In the genomic region with DNA sequence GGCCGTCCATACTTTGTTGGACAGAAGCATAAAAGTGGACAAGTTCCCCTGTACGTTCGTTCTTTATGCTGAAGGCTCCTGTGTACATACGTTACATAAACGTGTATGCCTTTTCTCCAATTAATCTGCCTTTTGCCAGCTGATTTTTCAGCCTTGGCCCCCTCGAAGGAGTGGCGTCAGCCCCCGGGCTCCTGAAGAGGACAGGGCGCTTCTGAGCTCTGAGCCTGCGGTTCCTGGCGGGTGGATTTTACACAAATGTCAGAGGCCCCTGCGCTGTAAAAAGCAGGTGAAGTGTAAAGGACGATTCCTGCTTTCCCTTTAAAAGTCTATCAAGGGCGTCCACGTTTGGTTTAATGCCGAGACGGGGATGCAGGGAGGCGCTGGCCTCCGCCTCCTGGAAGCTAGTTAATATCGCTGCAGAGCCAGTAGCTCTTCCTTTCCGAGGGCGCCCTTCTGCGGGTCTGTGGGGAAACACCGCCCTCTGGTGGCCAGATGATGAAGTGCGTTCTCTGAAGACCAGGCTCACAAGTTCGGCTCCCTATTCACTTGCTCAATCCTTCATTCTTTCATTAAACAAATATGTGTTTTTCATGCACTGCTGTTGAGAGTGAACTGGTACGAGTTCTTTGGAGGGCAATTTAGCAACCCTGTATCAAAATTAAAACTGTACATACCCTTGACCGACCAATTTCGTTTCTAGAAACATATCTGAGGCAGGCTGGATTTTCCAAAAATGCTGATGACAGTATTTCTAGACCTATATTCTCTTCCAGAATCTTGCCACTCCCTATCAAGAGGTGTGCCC, we compare ENCODE assay signal across 7 cellular contexts.
DNase-seq lines count a peak whose midpoint lies in the region; ATAC-seq and TF ChIP-seq lines count a peak whose summit lies in the region.

No MANE protein-coding gene starts in this region.

- no peak overlapping the region for H2BK20ac ChIP-seq in IMR-90 (ENCODE audit: low read depth, low read length)

- H3K36me3 Mint-ChIP-seq in activated T-cell treated with anti-CD3 and anti-CD28 coated beads, Interleukin-2, amount 50 U/mL, for 4 hours (ENCODE audit: insufficient read depth) = no peaks in the 10 kb centered on the region
- no peaks in the 10 kb centered on the region for H3K36me3 Mint-ChIP-seq in neural crest cell (ENCODE audit: low read depth)

- dilution Hi-C loops in IMR-90 (cut with HindIII; ENCODE audit: low sequenced_read_pairs, unreplicated experiment) = no loop called here

- CTCF ChIA-PET in IMR-90 (lab: Yijun Ruan, JAX) = interaction anchor here (0.6 to 2.5 kb wide), 32 partner anchors 8 to 1368 kb away, joined by 3 to 27 read pairs (median 3); no protein-coding TSS in a partner anchor
- CTCF ChIA-PET in PC-9 (lab: Charles Lee) = interaction anchor here (0.8 to 1.9 kb wide), 3 partner anchors 12 to 1124 kb away, joined by 4 to 33 read pairs (median 5); no protein-coding TSS in a partner anchor

- H3K9me3 ChIP-seq in IMR-90 (ENCODE audit: control insufficient read depth, insufficient read depth, low read length) = no peaks in the 10 kb centered on the region
- no peaks in the 10 kb centered on the region for H3K9me3 ChIP-seq in PC-9 (ENCODE audit: insufficient read depth, low read depth)

- TF ChIP-seq RAD21 in IMR-90 (IDR thresholded peaks at IDR 0.05; ENCODE audit: low read length) = peak; percentile 100

- H3K79me2 ChIP-seq in PC-9 (ENCODE audit: low read depth) = no peaks in the 10 kb centered on the region

- no peak overlapping the region for H4K91ac ChIP-seq in IMR-90 (ENCODE audit: insufficient read depth, low read depth, low read length)

- H3K36me3 ChIP-seq in IMR-90 (ENCODE audit: control insufficient read depth, insufficient read depth, low read length) = no peaks in the 10 kb centered on the region; the same call in 1 of the 2 replicates
- no peaks in the 10 kb centered on the region for H3K36me3 ChIP-seq in PC-9 (ENCODE audit: low read depth)

- intact Hi-C loops in IMR-90 (cut with micrococcal nuclease) (loop anchor here (1.0 to 10.0 kb wide), 8 partner anchors 42 to 624 kb away; partner anchors contain the start of genes CDK8 and WASF3), PC-9 (cut with micrococcal nuclease; ENCODE audit: unreplicated experiment) (loop anchor here (1.0 to 5.0 kb wide), 3 partner anchors 201 to 1124 kb away; no protein-coding TSS in a partner anchor)

- TF ChIP-seq POLR2A in IMR-90 (IDR thresholded peaks at IDR 0.05; ENCODE audit: low read depth, low read length) = peak; percentile 61

- no peaks in the 10 kb centered on the region for H3K9me3 Mint-ChIP-seq in activated T-cell treated with anti-CD3 and anti-CD28 coated beads, Interleukin-2, amount 50 U/mL, for 4 hours
- H3K9me3 Mint-ChIP-seq in neural crest cell = no peaks in the 10 kb centered on the region

- H3K56ac ChIP-seq in IMR-90 (ENCODE audit: extremely low read depth, insufficient read depth, low read length) = no peak overlapping the region

- H3K27me3 ChIP-seq in IMR-90 (ENCODE audit: control insufficient read depth, insufficient read depth, low read length) = no peaks in the 10 kb centered on the region
- peaks cover 16% of the 10 kb centered on the region for H3K27me3 ChIP-seq in PC-9 (ENCODE audit: insufficient read depth, low read depth)

- no peak overlapping the region for H4K5ac ChIP-seq in IMR-90 (ENCODE audit: low read depth, low read length)

- no peak overlapping the region for H3K14ac ChIP-seq in IMR-90 (replicated peaks; ENCODE audit: low read depth, low read length)

- H3K4me1 Mint-ChIP-seq in activated T-cell treated with anti-CD3 and anti-CD28 coated beads, Interleukin-2, amount 50 U/mL, for 4 hours (ENCODE audit: low read depth) = peaks cover 4% of the 10 kb centered on the region
- H3K4me1 Mint-ChIP-seq in neural crest cell = peaks cover 13% of the 10 kb centered on the region

- no peaks in the 10 kb centered on the region for H3K9me1 ChIP-seq in IMR-90 (ENCODE audit: insufficient read depth, low read length)

- DNase-seq in IMR-90 (peak; percentile 81), PC-9 (peak; percentile 65 to 66), fibroblast of mammary gland (ENCODE audit: low read depth) (peak; percentile 81), neural crest cell (ENCODE audit: low read depth, low spot score) (peak; percentile 88)
- peak; percentile 76 for DNase-seq in activated T-cell treated with anti-CD3 and anti-CD28 coated beads, Interleukin-2, amount 50 U/mL, for 4 hours
- DNase-seq in stimulated activated naive CD8-positive, alpha-beta T cell treated with anti-CD3 and anti-CD28 coated beads, Interleukin-15, Interleukin-2, amounts not matched to agents 100 U/mL and 50 U/mL, for 24 hours = peak; percentile 78

- H3K9ac ChIP-seq in IMR-90 (ENCODE audit: low read depth, low read length) = no peak overlapping the region

- no peak overlapping the region for H2BK120ac ChIP-seq in IMR-90 (ENCODE audit: low read depth, low read length)

- H3K4me1 ChIP-seq in IMR-90 (ENCODE audit: control insufficient read depth, insufficient read depth, low read length) (no peaks in the 10 kb centered on the region), PC-9 (replicated peaks; ENCODE audit: insufficient read depth) (no peaks in the 10 kb centered on the region)

- H3K18ac ChIP-seq in IMR-90 (ENCODE audit: low read depth, low read length) = no peak overlapping the region

- no peak overlapping the region for H3K4ac ChIP-seq in IMR-90 (ENCODE audit: low read depth, low read length)

- in situ Hi-C loops in IMR-90 (cut with MboI; ENCODE audit: low sequenced_read_pairs) = no loop called here

- no peak overlapping the region for H2BK5ac ChIP-seq in IMR-90 (ENCODE audit: low read depth, low read length, poor library complexity, severe bottlenecking)

- no peak overlapping the region for H3K27ac ChIP-seq in IMR-90 (ENCODE audit: insufficient read depth, low read length)
- H3K27ac ChIP-seq in PC-9 = no peak overlapping the region

- no peaks in the 10 kb centered on the region for H3K79me1 ChIP-seq in IMR-90 (ENCODE audit: low read depth in 1 of 2, low read length in 2 of 2)

- 20% methylated on average over 5 of the region's 29 CpGs; no CpG with 5 or more reads in 1 of the 2 experiments for WGBS in IMR-90 (ENCODE audit: extremely low coverage in 2 of 2, insufficient read length in 1 of 2), 2 experiments

- no peak overlapping the region; a peak in 1 of 4 replicates for H4K8ac ChIP-seq in IMR-90 (ENCODE audit: low read depth in 2 of 2, low read length in 2 of 2)

- H3K27ac Mint-ChIP-seq in neural crest cell (ENCODE audit: unreplicated experiment) = no peak overlapping the region

- H3K4me3 ChIP-seq in IMR-90 (ENCODE audit: insufficient read depth, low read depth, low read length) (no peak overlapping the region), PC-9 (no peak overlapping the region), fibroblast of mammary gland (ENCODE audit: control insufficient read depth, low read depth, low read length) (peak overlapping the region; percentile 38)

- no peak overlapping the region for H3K4me3 Mint-ChIP-seq in activated T-cell treated with anti-CD3 and anti-CD28 coated beads, Interleukin-2, amount 50 U/mL, for 4 hours
- H3K4me3 Mint-ChIP-seq in neural crest cell = peak overlapping the region; percentile 58

- H2AFZ ChIP-seq in IMR-90 (replicated peaks; ENCODE audit: low read length, poor library complexity) (peak overlapping the region; percentile 86), PC-9 (no peak overlapping the region)

- no peak overlapping the region for H2AK9ac ChIP-seq in IMR-90 (replicated peaks; ENCODE audit: low read depth, low read length, poor library complexity)

- TF ChIP-seq CTCF in GM12874 (IDR thresholded peaks at IDR 0.05; ENCODE audit: insufficient read depth, low read depth, low read length) = peak; percentile 91
- peak; percentile 98 for TF ChIP-seq CTCF in IMR-90 (conservative IDR thresholded peaks at IDR 0.05; ENCODE audit: low read depth, low read length)
- TF ChIP-seq CTCF in PC-9 (conservative IDR thresholded peaks at IDR 0.05) = peak; percentile 97
- peak; percentile 85 for TF ChIP-seq CTCF in fibroblast of mammary gland (conservative IDR thresholded peaks at IDR 0.05; ENCODE audit: control insufficient read depth, insufficient read depth, low read depth, low read length)
- peak; percentile 98 for TF ChIP-seq CTCF in neural crest cell (conservative IDR thresholded peaks at IDR 0.05)

- no peak overlapping the region for H2AK5ac ChIP-seq in IMR-90 (ENCODE audit: low read depth, low read length)

- POLR2A ChIA-PET in IMR-90 (lab: Charles Lee; ENCODE audit: unreplicated experiment) (interaction anchor here (0.6 kb wide), 1 partner anchor 196 kb away, joined by 3 read pairs; no protein-coding TSS in a partner anchor), PC-9 (lab: Charles Lee; ENCODE audit: unreplicated experiment) (no interaction called here)

- H3K27me3 Mint-ChIP-seq in activated T-cell treated with anti-CD3 and anti-CD28 coated beads, Interleukin-2, amount 50 U/mL, for 4 hours (ENCODE audit: low read depth) = peaks cover 12% of the 10 kb centered on the region
- H3K27me3 Mint-ChIP-seq in neural crest cell (ENCODE audit: low read depth) = no peaks in the 10 kb centered on the region

- ATAC-seq in IMR-90 (ENCODE audit: low read depth) = peak; percentile 97
- ATAC-seq in activated T-cell treated with anti-CD3 and anti-CD28 coated beads, Interleukin-2, amount 50 U/mL, for 4 hours = peak; percentile 84 to 88
- ATAC-seq in stimulated activated naive CD8-positive, alpha-beta T cell treated with anti-CD3 and anti-CD28 coated beads, Interleukin-15, Interleukin-2, amounts not matched to agents 100 U/mL and 50 U/mL, for 24 hours = peak; percentile 57

- H3K4me2 ChIP-seq in IMR-90 (ENCODE audit: low read depth, low read length) (peak overlapping the region; percentile 66), PC-9 (no peak overlapping the region)

- H4K20me1 ChIP-seq in IMR-90 (ENCODE audit: insufficient read depth, low read length) (no peaks in the 10 kb centered on the region), PC-9 (ENCODE audit: insufficient read depth) (no peaks in the 10 kb centered on the region)

- H3K9me2 ChIP-seq in PC-9 (ENCODE audit: insufficient read depth) = no peaks in the 10 kb centered on the region

- H3F3A ChIP-seq in PC-9 (ENCODE audit: insufficient read depth, low read depth) = no peaks in the 10 kb centered on the region

- no TSS peak for BruUV-seq in IMR-90 (replicated peaks; lab: Mats Ljungman, UMichigan)
- BruUV-seq in PC-9 (replicated peaks; lab: Mats Ljungman, UMichigan) = no TSS peak

- no peak overlapping the region for H2BK15ac ChIP-seq in IMR-90 (ENCODE audit: low read depth, low read length)

- H3K23ac ChIP-seq in IMR-90 (ENCODE audit: low read depth, low read length) = no peak overlapping the region

TF ChIP-seq in IMR-90, 13 proteins besides CTCF, POLR2A, EP300 and RAD21:
- TF ChIP-seq CEBPB (IDR thresholded peaks at IDR 0.05; ENCODE audit: low read depth, low read length) = peak; percentile 80
- peak; percentile 67 for TF ChIP-seq MAFK (IDR thresholded peaks at IDR 0.05; ENCODE audit: low read depth, low read length)
- TF ChIP-seq NFE2L2 (IDR thresholded peaks at IDR 0.05; ENCODE audit: low read depth, low read length) = no peak
- peak; percentile 96 for TF ChIP-seq SMC3 (IDR thresholded peaks at IDR 0.05; ENCODE audit: low read depth, low read length)
